Comparison of ENCODE assay signal across 9 cellular contexts in genomic region chr5:179530069-179530998, GRCh38. TPM values are rescaled to one million over a fixed set of nuclear protein-coding genes. Genes with fewer than 3 reads are reported as not detected.
DNase-seq lines count a peak whose midpoint lies in the region; ATAC-seq lines count a peak whose summit lies in the region.
"Had no signal": no experiment of that assay in that cellular context is flagged by ENCODE, and none has a peak within 500 bp of the region (broad histone marks: within the 10 kb centered on the region; RNA-seq: fewer than 3 reads in every experiment).

No MANE protein-coding gene starts in this region.

- H3K4me3 ChIP-seq in rectal smooth muscle tissue (ENCODE audit: low read length) (peak overlapping the region; percentile 78), urinary bladder (ENCODE audit: low read depth, low read length) (peak overlapping the region; percentile 41)
- H3K4me3 ChIP-seq: HAP-1 had no signal

- no peaks in the 10 kb centered on the region for H3K36me3 ChIP-seq in rectal smooth muscle tissue (ENCODE audit: control insufficient read depth, insufficient read depth, low read length)
- no peaks in the 10 kb centered on the region for H3K36me3 ChIP-seq in urinary bladder (ENCODE audit: insufficient read depth)
- H3K36me3 ChIP-seq: HAP-1 had no signal

- WGBS in urinary bladder: 23% methylated on average over 65 of the region's 65 CpGs

- peak; percentile 74 for ATAC-seq in GM21381 (IDR thresholded peaks at IDR 0.05; ENCODE audit: unreplicated experiment)

- H3K27ac ChIP-seq in rectal smooth muscle tissue (ENCODE audit: low read depth, low read length) (peak overlapping the region; percentile 63), urinary bladder (ENCODE audit: low read depth) (no peak overlapping the region)

- no peak overlapping the region for H3K9ac ChIP-seq in rectal smooth muscle tissue (ENCODE audit: low read length)

- H3K4me1 ChIP-seq in rectal smooth muscle tissue (ENCODE audit: control insufficient read depth, insufficient read depth, low read length): peaks cover 2% of the 10 kb centered on the region
- H3K4me1 ChIP-seq in urinary bladder (ENCODE audit: insufficient read depth): no peaks in the 10 kb centered on the region

- H3K27me3 ChIP-seq in rectal smooth muscle tissue (ENCODE audit: control insufficient read depth, insufficient read depth, low read length): no peaks in the 10 kb centered on the region

- intact Hi-C loops in cardiac septum (cut with DNase I): no loop called here

- DNase-seq in C1 segment of cervical spinal cord (lab: John Stamatoyannopoulos, UW) (peak in 9 of 14 donors; percentile 3 to 37 (median 7)), NCI-H460 (ENCODE audit: extremely low read depth, low read depth) (peak; percentile 13), cardiac septum (ENCODE audit: low spot score) (peak; percentile 92), NCI-H2081 treated with DMSO at 0.1 percent for 48 hours (lab: John Stamatoyannopoulos, UW) (no peak)
- peak; percentile 86 for DNase-seq in activated effector memory CD4-positive, alpha-beta T cell treated with anti-CD3 and anti-CD28 coated beads, Interleukin-2, amount 50 U/mL, for 16 hours

RNA-seq across cellular contexts. Expression of gene RUFY1, which starts 20.0 kb away (rescaled TPM):
- 38.0 and 39.2 TPM in 2 replicates for total RNA-seq in NCI-H460 (2014; rRNA removed; shearing (Covaris generic))
- 37.4 and 46.0 TPM in 2 replicates for polyA plus RNA-seq in NCI-H460 (2014; cell fraction: nucleus; rRNA removed)
- total RNA-seq in cardiac septum (24.7 TPM), urinary bladder (38.0 TPM)
- 39.7 TPM for polyA plus RNA-seq in urinary bladder
